In the genomic region with DNA sequence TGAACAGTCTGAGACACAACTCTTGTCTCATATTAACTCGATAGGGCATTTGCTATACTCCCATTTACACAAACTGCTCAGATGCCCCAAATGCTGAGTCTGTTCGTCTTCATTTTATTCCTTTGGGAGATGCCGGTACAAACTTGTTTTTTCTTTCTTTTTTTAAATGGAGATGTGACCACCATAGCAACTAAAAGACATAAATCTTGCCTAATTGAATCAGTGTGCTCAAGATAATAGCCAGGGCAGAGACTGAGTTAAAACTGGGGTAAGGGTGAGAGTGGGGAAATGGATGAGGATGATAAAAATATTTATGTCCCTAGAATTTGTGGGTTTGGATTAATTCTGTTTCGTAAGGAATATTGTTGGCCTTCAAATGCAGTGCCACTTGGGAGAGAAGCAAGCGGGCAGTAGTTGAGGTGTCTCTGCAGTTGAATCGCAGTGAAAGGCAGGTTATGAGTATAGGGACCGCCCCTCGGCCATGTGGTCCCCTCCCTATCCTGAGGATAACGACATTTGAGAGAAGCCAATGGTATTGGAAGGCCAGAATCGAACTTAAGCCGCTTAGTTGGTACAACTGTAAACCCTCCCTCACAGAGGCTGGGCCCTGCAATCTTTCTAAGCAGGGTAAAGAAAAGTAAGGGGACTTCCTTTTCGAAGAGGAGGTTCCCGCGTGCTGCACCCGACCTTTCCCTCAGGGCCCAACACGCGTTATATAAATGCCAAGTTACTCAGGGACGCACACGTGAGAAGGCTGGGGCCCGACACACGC, we compare ENCODE assay signal across 1 cellular context.
A peak's percentile ranks its signal among the peaks of the same experiment; 100 is the strongest.
TF ChIP-seq lines count a peak whose summit lies in the region.

No MANE protein-coding gene starts in this region.

TF ChIP-seq in K562, 482 proteins besides CTCF, POLR2A, EP300 and RAD21 (continued from another document and continues in another):
- TF ChIP-seq, protein P1, sequence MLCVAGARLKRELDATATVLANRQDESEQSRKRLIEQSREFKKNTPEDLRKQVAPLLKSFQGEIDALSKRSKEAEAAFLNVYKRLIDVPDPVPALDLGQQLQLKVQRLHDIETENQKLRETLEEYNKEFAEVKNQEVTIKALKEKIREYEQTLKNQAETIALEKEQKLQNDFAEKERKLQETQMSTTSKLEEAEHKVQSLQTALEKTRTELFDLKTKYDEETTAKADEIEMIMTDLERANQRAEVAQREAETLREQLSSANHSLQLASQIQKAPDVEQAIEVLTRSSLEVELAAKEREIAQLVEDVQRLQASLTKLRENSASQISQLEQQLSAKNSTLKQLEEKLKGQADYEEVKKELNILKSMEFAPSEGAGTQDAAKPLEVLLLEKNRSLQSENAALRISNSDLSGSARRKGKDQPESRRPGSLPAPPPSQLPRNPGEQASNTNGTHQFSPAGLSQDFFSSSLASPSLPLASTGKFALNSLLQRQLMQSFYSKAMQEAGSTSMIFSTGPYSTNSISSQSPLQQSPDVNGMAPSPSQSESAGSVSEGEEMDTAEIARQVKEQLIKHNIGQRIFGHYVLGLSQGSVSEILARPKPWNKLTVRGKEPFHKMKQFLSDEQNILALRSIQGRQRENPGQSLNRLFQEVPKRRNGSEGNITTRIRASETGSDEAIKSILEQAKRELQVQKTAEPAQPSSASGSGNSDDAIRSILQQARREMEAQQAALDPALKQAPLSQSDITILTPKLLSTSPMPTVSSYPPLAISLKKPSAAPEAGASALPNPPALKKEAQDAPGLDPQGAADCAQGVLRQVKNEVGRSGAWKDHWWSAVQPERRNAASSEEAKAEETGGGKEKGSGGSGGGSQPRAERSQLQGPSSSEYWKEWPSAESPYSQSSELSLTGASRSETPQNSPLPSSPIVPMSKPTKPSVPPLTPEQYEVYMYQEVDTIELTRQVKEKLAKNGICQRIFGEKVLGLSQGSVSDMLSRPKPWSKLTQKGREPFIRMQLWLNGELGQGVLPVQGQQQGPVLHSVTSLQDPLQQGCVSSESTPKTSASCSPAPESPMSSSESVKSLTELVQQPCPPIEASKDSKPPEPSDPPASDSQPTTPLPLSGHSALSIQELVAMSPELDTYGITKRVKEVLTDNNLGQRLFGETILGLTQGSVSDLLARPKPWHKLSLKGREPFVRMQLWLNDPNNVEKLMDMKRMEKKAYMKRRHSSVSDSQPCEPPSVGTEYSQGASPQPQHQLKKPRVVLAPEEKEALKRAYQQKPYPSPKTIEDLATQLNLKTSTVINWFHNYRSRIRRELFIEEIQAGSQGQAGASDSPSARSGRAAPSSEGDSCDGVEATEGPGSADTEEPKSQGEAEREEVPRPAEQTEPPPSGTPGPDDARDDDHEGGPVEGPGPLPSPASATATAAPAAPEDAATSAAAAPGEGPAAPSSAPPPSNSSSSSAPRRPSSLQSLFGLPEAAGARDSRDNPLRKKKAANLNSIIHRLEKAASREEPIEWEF (CRISPR knock-in tag; IDR thresholded peaks at IDR 0.05), result 0 out of 2 replicates have a peak, but pooled peaks have one; percentile 26
- TF ChIP-seq NR2C1 (IDR thresholded peaks at IDR 0.05) (no peak), NR2C1 (tag; IDR thresholded peaks at IDR 0.05) (no peak), FOXA3 (CRISPR knock-in tag; conservative IDR thresholded peaks at IDR 0.05 in 1 of 2, IDR thresholded peaks at IDR 0.05 in 1 of 2) (peak in 1 of 2 experiments; percentile 98; a peak in 2 of 4 replicates), ZNF184 (CRISPR knock-in tag; IDR thresholded peaks at IDR 0.05) (no peak), ZNF143 (CRISPR knock-in tag; IDR thresholded peaks at IDR 0.05) (peak; percentile 70), ZNF124 (CRISPR knock-in tag; IDR thresholded peaks at IDR 0.05) (peak; percentile 98; the same call in 1 of the 2 replicates), ZBTB17 (CRISPR knock-in tag; IDR thresholded peaks at IDR 0.05) (peak; percentile 58; the same call in 1 of the 2 replicates), ZNF217 (CRISPR knock-in tag; IDR thresholded peaks at IDR 0.05) (peak; percentile 96), NCOR1 (IDR thresholded peaks at IDR 0.05) (no peak), JUND (IDR thresholded peaks at IDR 0.05; ENCODE audit: borderline replicate concordance, low read depth, low read length) (0 out of 2 replicates have a peak, but pooled peaks have one; percentile 4), JUND (tag; IDR thresholded peaks at IDR 0.05; ENCODE audit: borderline replicate concordance, low read depth, low read length) (no peak; the same call in 2 of the 3 replicates), CBX1 (IDR thresholded peaks at IDR 0.05; ENCODE audit: low read depth) (no peak), MECOM (CRISPR knock-in tag; IDR thresholded peaks at IDR 0.05) (0 out of 2 replicates have a peak, but pooled peaks have one; percentile 40), ZNF121 (CRISPR knock-in tag; conservative IDR thresholded peaks at IDR 0.05) (peak; percentile 75), SREBF2 (CRISPR knock-in tag; IDR thresholded peaks at IDR 0.05) (peak; percentile 26; the same call in 1 of the 2 replicates), SRF (CRISPR knock-in tag; IDR thresholded peaks at IDR 0.05) (0 out of 4 replicates have a peak, but pooled peaks of 1 of the 2 experiments have one; percentile 61), TBP (optimal IDR thresholded peaks at IDR 0.05; ENCODE audit: low read depth, low read length) (peak; percentile 45), BACH1 (tag; IDR thresholded peaks at IDR 0.05) (peak; percentile 39; the same call in 1 of the 2 replicates), ZFX (CRISPR knock-in tag; IDR thresholded peaks at IDR 0.05) (peak; percentile 96; the same call in 1 of the 2 replicates)
- TF ChIP-seq, protein P2, sequence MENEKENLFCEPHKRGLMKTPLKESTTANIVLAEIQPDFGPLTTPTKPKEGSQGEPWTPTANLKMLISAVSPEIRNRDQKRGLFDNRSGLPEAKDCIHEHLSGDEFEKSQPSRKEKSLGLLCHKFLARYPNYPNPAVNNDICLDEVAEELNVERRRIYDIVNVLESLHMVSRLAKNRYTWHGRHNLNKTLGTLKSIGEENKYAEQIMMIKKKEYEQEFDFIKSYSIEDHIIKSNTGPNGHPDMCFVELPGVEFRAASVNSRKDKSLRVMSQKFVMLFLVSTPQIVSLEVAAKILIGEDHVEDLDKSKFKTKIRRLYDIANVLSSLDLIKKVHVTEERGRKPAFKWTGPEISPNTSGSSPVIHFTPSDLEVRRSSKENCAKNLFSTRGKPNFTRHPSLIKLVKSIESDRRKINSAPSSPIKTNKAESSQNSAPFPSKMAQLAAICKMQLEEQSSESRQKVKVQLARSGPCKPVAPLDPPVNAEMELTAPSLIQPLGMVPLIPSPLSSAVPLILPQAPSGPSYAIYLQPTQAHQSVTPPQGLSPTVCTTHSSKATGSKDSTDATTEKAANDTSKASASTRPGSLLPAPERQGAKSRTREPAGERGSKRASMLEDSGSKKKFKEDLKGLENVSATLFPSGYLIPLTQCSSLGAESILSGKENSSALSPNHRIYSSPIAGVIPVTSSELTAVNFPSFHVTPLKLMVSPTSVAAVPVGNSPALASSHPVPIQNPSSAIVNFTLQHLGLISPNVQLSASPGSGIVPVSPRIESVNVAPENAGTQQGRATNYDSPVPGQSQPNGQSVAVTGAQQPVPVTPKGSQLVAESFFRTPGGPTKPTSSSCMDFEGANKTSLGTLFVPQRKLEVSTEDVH (IDR thresholded peaks at IDR 0.05; ENCODE audit: low read depth, partially characterized antibody), result no peak
- TF ChIP-seq, protein P3, sequence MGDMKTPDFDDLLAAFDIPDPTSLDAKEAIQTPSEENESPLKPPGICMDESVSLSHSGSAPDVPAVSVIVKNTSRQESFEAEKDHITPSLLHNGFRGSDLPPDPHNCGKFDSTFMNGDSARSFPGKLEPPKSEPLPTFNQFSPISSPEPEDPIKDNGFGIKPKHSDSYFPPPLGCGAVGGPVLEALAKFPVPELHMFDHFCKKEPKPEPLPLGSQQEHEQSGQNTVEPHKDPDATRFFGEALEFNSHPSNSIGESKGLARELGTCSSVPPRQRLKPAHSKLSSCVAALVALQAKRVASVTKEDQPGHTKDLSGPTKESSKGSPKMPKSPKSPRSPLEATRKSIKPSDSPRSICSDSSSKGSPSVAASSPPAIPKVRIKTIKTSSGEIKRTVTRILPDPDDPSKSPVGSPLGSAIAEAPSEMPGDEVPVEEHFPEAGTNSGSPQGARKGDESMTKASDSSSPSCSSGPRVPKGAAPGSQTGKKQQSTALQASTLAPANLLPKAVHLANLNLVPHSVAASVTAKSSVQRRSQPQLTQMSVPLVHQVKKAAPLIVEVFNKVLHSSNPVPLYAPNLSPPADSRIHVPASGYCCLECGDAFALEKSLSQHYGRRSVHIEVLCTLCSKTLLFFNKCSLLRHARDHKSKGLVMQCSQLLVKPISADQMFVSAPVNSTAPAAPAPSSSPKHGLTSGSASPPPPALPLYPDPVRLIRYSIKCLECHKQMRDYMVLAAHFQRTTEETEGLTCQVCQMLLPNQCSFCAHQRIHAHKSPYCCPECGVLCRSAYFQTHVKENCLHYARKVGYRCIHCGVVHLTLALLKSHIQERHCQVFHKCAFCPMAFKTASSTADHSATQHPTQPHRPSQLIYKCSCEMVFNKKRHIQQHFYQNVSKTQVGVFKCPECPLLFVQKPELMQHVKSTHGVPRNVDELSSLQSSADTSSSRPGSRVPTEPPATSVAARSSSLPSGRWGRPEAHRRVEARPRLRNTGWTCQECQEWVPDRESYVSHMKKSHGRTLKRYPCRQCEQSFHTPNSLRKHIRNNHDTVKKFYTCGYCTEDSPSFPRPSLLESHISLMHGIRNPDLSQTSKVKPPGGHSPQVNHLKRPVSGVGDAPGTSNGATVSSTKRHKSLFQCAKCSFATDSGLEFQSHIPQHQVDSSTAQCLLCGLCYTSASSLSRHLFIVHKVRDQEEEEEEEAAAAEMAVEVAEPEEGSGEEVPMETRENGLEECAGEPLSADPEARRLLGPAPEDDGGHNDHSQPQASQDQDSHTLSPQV (IDR thresholded peaks at IDR 0.05), result peak; percentile 96; the same call in 1 of the 2 replicates
- TF ChIP-seq, protein P4, sequence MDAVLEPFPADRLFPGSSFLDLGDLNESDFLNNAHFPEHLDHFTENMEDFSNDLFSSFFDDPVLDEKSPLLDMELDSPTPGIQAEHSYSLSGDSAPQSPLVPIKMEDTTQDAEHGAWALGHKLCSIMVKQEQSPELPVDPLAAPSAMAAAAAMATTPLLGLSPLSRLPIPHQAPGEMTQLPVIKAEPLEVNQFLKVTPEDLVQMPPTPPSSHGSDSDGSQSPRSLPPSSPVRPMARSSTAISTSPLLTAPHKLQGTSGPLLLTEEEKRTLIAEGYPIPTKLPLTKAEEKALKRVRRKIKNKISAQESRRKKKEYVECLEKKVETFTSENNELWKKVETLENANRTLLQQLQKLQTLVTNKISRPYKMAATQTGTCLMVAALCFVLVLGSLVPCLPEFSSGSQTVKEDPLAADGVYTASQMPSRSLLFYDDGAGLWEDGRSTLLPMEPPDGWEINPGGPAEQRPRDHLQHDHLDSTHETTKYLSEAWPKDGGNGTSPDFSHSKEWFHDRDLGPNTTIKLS (IDR thresholded peaks at IDR 0.05; ENCODE audit: borderline replicate concordance, low read depth), result peak; percentile 73; the same call in 1 of the 2 replicates
- TF ChIP-seq, protein P5, sequence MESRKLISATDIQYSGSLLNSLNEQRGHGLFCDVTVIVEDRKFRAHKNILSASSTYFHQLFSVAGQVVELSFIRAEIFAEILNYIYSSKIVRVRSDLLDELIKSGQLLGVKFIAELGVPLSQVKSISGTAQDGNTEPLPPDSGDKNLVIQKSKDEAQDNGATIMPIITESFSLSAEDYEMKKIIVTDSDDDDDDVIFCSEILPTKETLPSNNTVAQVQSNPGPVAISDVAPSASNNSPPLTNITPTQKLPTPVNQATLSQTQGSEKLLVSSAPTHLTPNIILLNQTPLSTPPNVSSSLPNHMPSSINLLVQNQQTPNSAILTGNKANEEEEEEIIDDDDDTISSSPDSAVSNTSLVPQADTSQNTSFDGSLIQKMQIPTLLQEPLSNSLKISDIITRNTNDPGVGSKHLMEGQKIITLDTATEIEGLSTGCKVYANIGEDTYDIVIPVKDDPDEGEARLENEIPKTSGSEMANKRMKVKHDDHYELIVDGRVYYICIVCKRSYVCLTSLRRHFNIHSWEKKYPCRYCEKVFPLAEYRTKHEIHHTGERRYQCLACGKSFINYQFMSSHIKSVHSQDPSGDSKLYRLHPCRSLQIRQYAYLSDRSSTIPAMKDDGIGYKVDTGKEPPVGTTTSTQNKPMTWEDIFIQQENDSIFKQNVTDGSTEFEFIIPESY (CRISPR knock-in tag; IDR thresholded peaks at IDR 0.05), result peak; percentile 97
- TF ChIP-seq, protein P6, sequence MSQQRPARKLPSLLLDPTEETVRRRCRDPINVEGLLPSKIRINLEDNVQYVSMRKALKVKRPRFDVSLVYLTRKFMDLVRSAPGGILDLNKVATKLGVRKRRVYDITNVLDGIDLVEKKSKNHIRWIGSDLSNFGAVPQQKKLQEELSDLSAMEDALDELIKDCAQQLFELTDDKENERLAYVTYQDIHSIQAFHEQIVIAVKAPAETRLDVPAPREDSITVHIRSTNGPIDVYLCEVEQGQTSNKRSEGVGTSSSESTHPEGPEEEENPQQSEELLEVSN (IDR thresholded peaks at IDR 0.05; ENCODE audit: borderline replicate concordance in 1 of 2, extremely low read depth in 1 of 2, insufficient read depth in 1 of 2, insufficient read length in 1 of 2, low read depth in 1 of 2, low read length in 1 of 2, poor library complexity in 1 of 2, severe bottlenecking in 1 of 2), result peak in 1 of 2 experiments; percentile 96
- TF ChIP-seq, protein P7, sequence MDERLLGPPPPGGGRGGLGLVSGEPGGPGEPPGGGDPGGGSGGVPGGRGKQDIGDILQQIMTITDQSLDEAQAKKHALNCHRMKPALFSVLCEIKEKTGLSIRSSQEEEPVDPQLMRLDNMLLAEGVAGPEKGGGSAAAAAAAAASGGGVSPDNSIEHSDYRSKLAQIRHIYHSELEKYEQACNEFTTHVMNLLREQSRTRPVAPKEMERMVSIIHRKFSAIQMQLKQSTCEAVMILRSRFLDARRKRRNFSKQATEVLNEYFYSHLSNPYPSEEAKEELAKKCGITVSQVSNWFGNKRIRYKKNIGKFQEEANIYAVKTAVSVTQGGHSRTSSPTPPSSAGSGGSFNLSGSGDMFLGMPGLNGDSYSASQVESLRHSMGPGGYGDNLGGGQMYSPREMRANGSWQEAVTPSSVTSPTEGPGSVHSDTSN (CRISPR knock-in tag; IDR thresholded peaks at IDR 0.05; ENCODE audit: low read depth), result no peak
- TF ChIP-seq, protein P7 (tag; conservative IDR thresholded peaks at IDR 0.05; ENCODE audit: low read depth), result peak; percentile 37; the same call in 1 of the 2 replicates
